In genomic region chr16:85287815-85288109, GRCh38 we compare ENCODE assay signal across 7 cellular contexts.
A peak's percentile ranks its signal among the peaks of the same experiment; 100 is the strongest.
DNase-seq lines count a peak whose midpoint lies in the region; ATAC-seq and TF ChIP-seq lines count a peak whose summit lies in the region.
"Not testable (repeated sequence)": the region's sequence is repeated elsewhere in the genome, so short reads cannot be mapped to it uniquely, and the experiment has no call there.

No MANE protein-coding gene starts in this region.

- H4K91ac ChIP-seq in neuronal stem cell (ENCODE audit: low read depth, low read length, poor library complexity): not testable (repeated sequence)

- not testable (repeated sequence) for H4K20me1 ChIP-seq in GM23248 (ENCODE audit: insufficient read depth); mammary epithelial cell (ENCODE audit: insufficient read depth, low read length); fibroblast of lung (ENCODE audit: control insufficient read depth, extremely low read depth, insufficient read depth, low read length)

- not testable (repeated sequence) for H2AFZ ChIP-seq in GM23248; mammary epithelial cell (ENCODE audit: low read depth, low read length); fibroblast of lung (ENCODE audit: low read length); neuronal stem cell (ENCODE audit: low read length)

- peak overlapping the region; percentile 25 for H2AK5ac ChIP-seq in neuronal stem cell (ENCODE audit: low read depth, low read length)

- dilution Hi-C loops in mammary epithelial cell (cut with HindIII; ENCODE audit: low sequenced_read_pairs): not testable (repeated sequence)

- H3K4me1 ChIP-seq in GM23248 (ENCODE audit: insufficient read depth) (peaks cover 29% of the 10 kb centered on the region), mammary epithelial cell (ENCODE audit: insufficient read depth, low read length) (peaks cover 23% of the 10 kb centered on the region), fibroblast of lung (ENCODE audit: control insufficient read depth, extremely low read depth, insufficient read depth, low read length) (peaks cover 22% of the 10 kb centered on the region), right lobe of liver (peaks cover 0 to 72% (median 32%) of the 10 kb centered on the region in 4 donors), neuronal stem cell (ENCODE audit: control insufficient read depth in 2 of 2, insufficient read depth in 1 of 2, low read depth in 1 of 2, low read length in 2 of 2) (peaks cover 19 to 55% of the 10 kb centered on the region in 2 donors)

- in situ Hi-C loops in GM23248 (cut with MboI): not testable (repeated sequence)
- in situ Hi-C loops in mammary epithelial cell (cut with MboI; ENCODE audit: low sequenced_read_pairs in 2 of 2): loop anchor here in 1 of 2 donors (25.0 kb wide), 1 partner anchor 325 kb away; the partner anchor contains the start of gene GSE1

- not testable (repeated sequence) for H2BK12ac ChIP-seq in neuronal stem cell (ENCODE audit: low read length)

- peaks cover 26% of the 10 kb centered on the region for H3F3A ChIP-seq in GM23248 (ENCODE audit: insufficient read depth)

- CTCF ChIA-PET in mammary epithelial cell (lab: Charles Lee; ENCODE audit: low non-redundant PET): not testable (repeated sequence)

- H3K9me2 ChIP-seq in GM23248 (ENCODE audit: insufficient read depth): not testable (repeated sequence)

- H3K36me3 ChIP-seq in GM23248 (ENCODE audit: low read depth); WERI-Rb-1; mammary epithelial cell (ENCODE audit: insufficient read depth, low read length); fibroblast of lung (ENCODE audit: control insufficient read depth, insufficient read depth, low read length); right lobe of liver; neuronal stem cell (replicated peaks in 1 of 2; ENCODE audit: control insufficient read depth in 2 of 2, insufficient read depth in 2 of 2, low read length in 2 of 2): not testable (repeated sequence)

- H3K27me3 ChIP-seq in GM23248 (replicated peaks; ENCODE audit: insufficient read depth); WERI-Rb-1 (ENCODE audit: insufficient read depth, low read depth, severe bottlenecking); mammary epithelial cell (ENCODE audit: insufficient read depth, low read length); fibroblast of lung (ENCODE audit: control insufficient read depth, insufficient read depth, low read length); right lobe of liver: not testable (repeated sequence)
- H3K27me3 ChIP-seq in neuronal stem cell (ENCODE audit: control insufficient read depth in 3 of 3, insufficient read depth in 3 of 3, low read depth in 1 of 3, low read length in 3 of 3): peaks cover 0 to 15% (median 0%) of the 10 kb centered on the region in 3 experiments

- H3K4ac ChIP-seq in neuronal stem cell (ENCODE audit: low read length): not testable (repeated sequence)

- H3K9me3 ChIP-seq in GM23248 (ENCODE audit: low read depth); WERI-Rb-1 (ENCODE audit: severe bottlenecking); mammary epithelial cell (replicated peaks; ENCODE audit: insufficient read depth, low read length); fibroblast of lung (ENCODE audit: control insufficient read depth, insufficient read depth, low read depth, low read length); right lobe of liver; neuronal stem cell (replicated peaks in 1 of 2; ENCODE audit: control insufficient read depth in 2 of 2, insufficient read depth in 1 of 2, low read depth in 1 of 2, low read length in 2 of 2): not testable (repeated sequence)

- not testable (repeated sequence) for H3K79me1 ChIP-seq in neuronal stem cell (ENCODE audit: low read depth, low read length)

- DNase-seq in GM23248; WERI-Rb-1; mammary epithelial cell; fibroblast of lung (ENCODE audit: low read depth in 2 of 2); right lobe of liver; neuronal stem cell (ENCODE audit: low spot score); substantia nigra (lab: John Stamatoyannopoulos, UW): not testable (repeated sequence)

- not testable (repeated sequence) for H3K23ac ChIP-seq in neuronal stem cell (ENCODE audit: low read depth, low read length, poor library complexity)

- not testable (repeated sequence) for H2BK15ac ChIP-seq in neuronal stem cell (ENCODE audit: low read length)

- not testable (repeated sequence) for ATAC-seq in right lobe of liver

- not testable (repeated sequence) for H2BK120ac ChIP-seq in neuronal stem cell (ENCODE audit: low read depth, low read length)

- not testable (repeated sequence) for H3K14ac ChIP-seq in neuronal stem cell (ENCODE audit: low read length)

- H3K27ac ChIP-seq in GM23248: peak overlapping the region; percentile 88
- H3K27ac ChIP-seq in WERI-Rb-1: peak overlapping the region; percentile 97
- not testable (repeated sequence) for H3K27ac ChIP-seq in mammary epithelial cell (ENCODE audit: insufficient read depth, low read depth, low read length); fibroblast of lung (ENCODE audit: insufficient read depth, low read length); neuronal stem cell (replicated peaks; ENCODE audit: low read length)
- peak overlapping the region in 2 of 3 donors; percentile 74 to 91 for H3K27ac ChIP-seq in right lobe of liver
- H3K27ac ChIP-seq in substantia nigra (ENCODE audit: low read depth, low read length, poor library complexity, severe bottlenecking): peak overlapping the region; percentile 95

- intact Hi-C loops in mammary epithelial cell (cut with micrococcal nuclease); right lobe of liver (cut with DNase I): not testable (repeated sequence)

- BruUV-seq in mammary epithelial cell (replicated peaks; lab: Mats Ljungman, UMichigan): not testable (repeated sequence)

- H3K18ac ChIP-seq in neuronal stem cell (ENCODE audit: low read length): not testable (repeated sequence)

- H3K79me2 ChIP-seq in GM23248 (ENCODE audit: insufficient read depth): peaks cover 76% of the 10 kb centered on the region
- not testable (repeated sequence) for H3K79me2 ChIP-seq in mammary epithelial cell (ENCODE audit: insufficient read depth, low read length); fibroblast of lung (ENCODE audit: control insufficient read depth, insufficient read depth, low read length)

- not testable (repeated sequence) for H2BK5ac ChIP-seq in neuronal stem cell (ENCODE audit: low read length)

- not testable (repeated sequence) for H3K4me3 ChIP-seq in GM23248; WERI-Rb-1 (ENCODE audit: low read depth, low read length); mammary epithelial cell (replicated peaks in 1 of 3; ENCODE audit: insufficient read depth in 1 of 3, low read depth in 2 of 3, low read length in 3 of 3); fibroblast of lung (replicated peaks in 1 of 4; ENCODE audit: control extremely low read depth in 1 of 4, insufficient read depth in 1 of 4, low read depth in 3 of 4, low read length in 4 of 4); right lobe of liver; neuronal stem cell (ENCODE audit: low read length in 2 of 2)

- not testable (repeated sequence) for TF ChIP-seq POLR2A in right lobe of liver (IDR thresholded peaks at IDR 0.05)

- H4K8ac ChIP-seq in neuronal stem cell (ENCODE audit: low read depth, low read length): not testable (repeated sequence)

- H3K9ac ChIP-seq in GM23248: peak overlapping the region; percentile 80; the same call in 1 of the 2 replicates
- not testable (repeated sequence) for H3K9ac ChIP-seq in mammary epithelial cell (ENCODE audit: insufficient read depth, low read length); fibroblast of lung (ENCODE audit: insufficient read depth, low read length)
- peak overlapping the region; percentile 12 for H3K9ac ChIP-seq in neuronal stem cell (ENCODE audit: low read depth, low read length, poor library complexity)

- not testable (repeated sequence) for TF ChIP-seq CTCF in WERI-Rb-1 (IDR thresholded peaks at IDR 0.05; ENCODE audit: low read depth, low read length); mammary epithelial cell (conservative IDR thresholded peaks at IDR 0.05 in 1 of 2, IDR thresholded peaks at IDR 0.05 in 1 of 2; ENCODE audit: extremely low read depth in 1 of 2, insufficient read depth in 1 of 2, low read depth in 1 of 2, low read length in 2 of 2); fibroblast of lung (conservative IDR thresholded peaks at IDR 0.05 in 1 of 2, IDR thresholded peaks at IDR 0.05 in 1 of 2; ENCODE audit: low read depth in 1 of 2, low read length in 2 of 2); right lobe of liver (IDR thresholded peaks at IDR 0.05)

- H3K4me2 ChIP-seq in GM23248 (ENCODE audit: unreplicated experiment): peak overlapping the region; percentile 71
- H3K4me2 ChIP-seq in mammary epithelial cell (ENCODE audit: insufficient read depth, low read depth, low read length): peak overlapping the region; percentile 73
- peak overlapping the region; percentile 81 for H3K4me2 ChIP-seq in fibroblast of lung (ENCODE audit: extremely low read depth, insufficient read depth, low read length)
- H3K4me2 ChIP-seq in neuronal stem cell (ENCODE audit: insufficient read depth, low read length, poor library complexity, severe bottlenecking): not testable (repeated sequence)

- 96% methylated on average over 13 of the region's 13 CpGs for WGBS in GM23248 (ENCODE audit: low coverage in 1 of 2, low lambda C conversion rate in 2 of 2, missing lambda C conversion rate in 2 of 2), 2 experiments
- 96% methylated on average over 11 of the region's 13 CpGs for WGBS in mammary epithelial cell (ENCODE audit: low coverage, missing lambda C conversion rate)
- 65% methylated on average over 2 of the region's 13 CpGs for WGBS in right lobe of liver (ENCODE audit: insufficient coverage, low coverage, low lambda C conversion rate, missing lambda C conversion rate)
- no CpG with 5 or more reads among the region's 13 CpGs for WGBS in neuronal stem cell (ENCODE audit: extremely low coverage in 2 of 2, insufficient read length in 2 of 2, insufficient replicate concordance in 1 of 2), 2 donors
